ENCODE assay signal across 8 cellular contexts in the genomic region with DNA sequence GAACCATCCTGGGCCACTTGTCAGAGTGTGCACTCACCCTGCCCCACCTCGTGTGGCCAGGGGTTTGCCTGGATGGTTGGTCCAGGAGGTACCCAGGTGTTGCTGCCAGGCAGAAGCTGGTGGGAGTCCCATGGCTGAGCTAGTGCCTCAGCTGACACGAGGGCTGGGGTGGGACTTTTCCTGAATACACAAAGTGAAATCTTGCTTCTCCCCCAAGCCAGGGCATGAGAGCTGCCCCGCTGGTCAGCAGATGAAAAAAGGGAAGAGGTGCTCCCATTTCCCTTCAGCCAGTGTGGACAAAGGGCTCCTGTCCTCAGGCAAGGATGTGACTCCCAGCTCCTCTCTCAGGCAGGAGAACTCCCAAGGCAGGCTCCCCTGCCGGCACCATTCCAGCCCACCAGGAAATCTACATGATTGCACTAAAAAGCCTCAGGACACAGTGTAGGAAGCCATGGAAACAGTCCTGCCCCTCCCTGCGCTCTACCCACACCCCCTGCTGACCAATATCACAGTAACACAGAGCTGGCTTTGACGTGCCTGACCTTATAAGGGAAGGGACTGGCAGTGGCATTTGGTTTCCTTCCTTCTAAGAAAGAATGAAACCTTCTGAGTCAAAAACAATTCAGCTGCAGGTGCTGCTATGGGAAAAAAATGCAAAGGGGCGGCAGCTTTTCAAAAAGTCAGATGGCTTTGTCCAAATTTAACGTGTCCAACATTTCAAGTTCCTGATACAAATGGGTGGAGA. TPM values are rescaled to one million over a fixed set of nuclear protein-coding genes. Genes with fewer than 3 reads are reported as not detected.
DNase-seq lines count a peak whose midpoint lies in the region; ATAC-seq, FAIRE-seq and TF ChIP-seq lines count a peak whose summit lies in the region.

No MANE protein-coding gene starts in this region.

- intact Hi-C loops in CD4-positive, alpha-beta memory T cell (cut with micrococcal nuclease), result no loop called here

- no peaks in the 10 kb centered on the region for H3K27me3 Mint-ChIP-seq in CD4-positive, alpha-beta memory T cell
- no peaks in the 10 kb centered on the region for H3K27me3 Mint-ChIP-seq in T-helper 17 cell

- CTCF ChIA-PET in CD4-positive, alpha-beta memory T cell (lab: Charles Lee; ENCODE audit: partially characterized antibody), result interaction anchor here (0.9 to 2.6 kb wide), 9 partner anchors 8 to 472 kb away, joined by 3 to 19 read pairs (median 3); no protein-coding TSS in a partner anchor

- H3K4me3 ChIP-seq in CD4-positive, alpha-beta memory T cell (ENCODE audit: low read length in 2 of 2), result no peak overlapping the region
- H3K4me3 ChIP-seq in bronchial epithelial cell (ENCODE audit: low read depth, low read length), result no peak overlapping the region

- H3K36me3 Mint-ChIP-seq in CD4-positive, alpha-beta memory T cell, result no peaks in the 10 kb centered on the region
- H3K36me3 Mint-ChIP-seq in T-helper 17 cell (ENCODE audit: low read depth), result no peaks in the 10 kb centered on the region

- ATAC-seq in GM19328 (IDR thresholded peaks at IDR 0.05; ENCODE audit: unreplicated experiment) (peak; percentile 97), HG03354 (IDR thresholded peaks at IDR 0.05; ENCODE audit: poor library complexity, severe bottlenecking, unreplicated experiment) (peak; percentile 99), T-helper 17 cell (peak; percentile 91)

- H3K27me3 ChIP-seq in CD4-positive, alpha-beta memory T cell (ENCODE audit: insufficient read depth, low read length), result no peaks in the 10 kb centered on the region
- no peaks in the 10 kb centered on the region for H3K27me3 ChIP-seq in bronchial epithelial cell (ENCODE audit: control insufficient read depth, insufficient read depth, low read length)

- H3K4me1 ChIP-seq in CD4-positive, alpha-beta memory T cell (ENCODE audit: insufficient read depth, low read length), result peaks cover 38% of the 10 kb centered on the region

- no peaks in the 10 kb centered on the region for H3K9me3 Mint-ChIP-seq in CD4-positive, alpha-beta memory T cell

- H3K27ac ChIP-seq in CD4-positive, alpha-beta memory T cell (ENCODE audit: low read depth, low read length), result peak overlapping the region; percentile 32

- DNase-seq in CD4-positive, alpha-beta memory T cell, result peak; percentile 34 to 53 (median 49)
- DNase-seq in T-helper 17 cell, result no peak
- peak; percentile 87 for DNase-seq in bronchial epithelial cell (ENCODE audit: low read depth)
- peak; percentile 98 for DNase-seq in islet precursor cell
- peak; percentile 61 to 64 for DNase-seq in stimulated activated CD4-positive, alpha-beta T cell treated with anti-CD3 and anti-CD28 coated beads, Interleukin-2, amount 100 ng/mL, for 24 hours
- DNase-seq in NCI-H187 (lab: John Stamatoyannopoulos, UW), result no peak

- peak overlapping the region; percentile 50 to 93 (median 76) for H3K27ac Mint-ChIP-seq in CD4-positive, alpha-beta memory T cell
- H3K27ac Mint-ChIP-seq in T-helper 17 cell, result peak overlapping the region; percentile 93

- no peak for TF ChIP-seq CTCF in bronchial epithelial cell (IDR thresholded peaks at IDR 0.05; ENCODE audit: insufficient read depth, low read length, severe bottlenecking)

- POLR2A ChIA-PET in CD4-positive, alpha-beta memory T cell (lab: Charles Lee; ENCODE audit: partially characterized antibody), result no interaction called here

- H3K9me3 ChIP-seq in CD4-positive, alpha-beta memory T cell (ENCODE audit: control insufficient read depth in 1 of 2, low read length in 2 of 2), result no peaks in the 10 kb centered on the region
- no peaks in the 10 kb centered on the region for H3K9me3 ChIP-seq in T-helper 17 cell (ENCODE audit: control insufficient read depth, low read length, poor library complexity, severe bottlenecking)

- H3K4me1 Mint-ChIP-seq in CD4-positive, alpha-beta memory T cell, result peaks cover 31 to 43% (median 39%) of the 10 kb centered on the region in 4 donors
- H3K4me1 Mint-ChIP-seq in T-helper 17 cell, result peaks cover 31% of the 10 kb centered on the region

- FAIRE-seq in bronchial epithelial cell (lab: Jason Lieb, UNC), result peak; percentile 90

- H3K4me3 Mint-ChIP-seq in CD4-positive, alpha-beta memory T cell, result peak overlapping the region in 7 of 8 donors; percentile 55 to 78 (median 76)
- peak overlapping the region; percentile 77 for H3K4me3 Mint-ChIP-seq in T-helper 17 cell

- no peaks in the 10 kb centered on the region for H3K36me3 ChIP-seq in CD4-positive, alpha-beta memory T cell (ENCODE audit: insufficient read depth, low read length)
- H3K36me3 ChIP-seq in bronchial epithelial cell (ENCODE audit: control insufficient read depth, insufficient read depth, low read length), result peaks cover 11% of the 10 kb centered on the region

RNA-seq across cellular contexts. Expression of a gene that starts 33.9 kb away (rescaled TPM):
- total RNA-seq in CD4-positive, alpha-beta memory T cell, result under 1 TPM; 0.19 to 0.29 TPM
- polyA plus RNA-seq in CD4-positive, alpha-beta memory T cell, result under 1 TPM in 1 of 2 donors, not detected in 1; 0.29 TPM
- total RNA-seq in T-helper 17 cell, result 1 to 10 TPM; 1.5 to 3.3 TPM
- total RNA-seq in bronchial epithelial cell, result 17.8 and 19.7 TPM in 2 replicates

Comparison
In these comparisons a context has a peak if more than half of its experiments do, and no peak if none do; other contexts are left out.
1. DNase-seq: peak in CD4-positive, alpha-beta memory T cell (5 of 5), bronchial epithelial cell (single experiment), islet precursor cell (single experiment) and stimulated activated CD4-positive, alpha-beta T cell treated with anti-CD3 and anti-CD28 coated beads, Interleukin-2, amount 100 ng/mL, for 24 hours (2 of 2); none in T-helper 17 cell (0 of 3) and NCI-H187 (0 of 2).
2. Peak in every context shown above with its lines, with median percentiles within 50 percentile points of each other: ATAC-seq.